In the genomic region with DNA sequence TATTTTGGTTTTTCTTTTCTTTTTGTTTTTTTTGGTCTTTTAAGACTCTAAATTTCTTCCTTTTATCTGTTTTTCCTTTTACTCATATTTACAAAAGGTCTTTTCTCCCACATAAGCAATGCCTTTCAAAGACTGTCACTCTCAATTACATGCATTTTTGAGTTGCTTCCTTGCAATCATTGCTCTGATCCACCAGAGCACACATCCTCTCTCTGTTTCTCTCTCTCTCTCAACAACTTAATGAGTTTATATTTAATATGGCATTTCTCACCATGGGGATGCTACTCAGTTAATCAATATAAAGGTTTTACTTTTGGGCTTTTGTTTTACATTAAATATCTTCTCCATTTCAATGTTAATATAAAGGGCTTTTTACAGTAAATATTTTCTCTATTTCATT, we compare ENCODE assay signal across 24 cellular contexts.
"Had no signal": no experiment of that assay in that cellular context is flagged by ENCODE, and none has a peak within 500 bp of the region (broad histone marks: within the 10 kb centered on the region; RNA-seq: fewer than 3 reads in every experiment).

No MANE protein-coding gene starts in this region.

- H3K79me2 ChIP-seq: parathyroid adenoma had no signal

- H3K27me3 ChIP-seq: dorsolateral prefrontal cortex, heart left ventricle, spleen, tibial artery, upper lobe of left lung, uterus had no signal

- H2AFZ ChIP-seq: neural progenitor cell, parathyroid adenoma had no signal

- FAIRE-seq: frontal cortex had no signal

- DNase-seq: dorsolateral prefrontal cortex; effector CD8-positive, alpha-beta T cell; heart left ventricle; hippocampal formation; kidney glomerular epithelial cell; mammary epithelial cell; mucosa of descending colon; natural killer cell; occipital lobe; spleen; stimulated activated CD4-positive, alpha-beta T cell treated with anti-CD3 and anti-CD28 coated beads, Interleukin-15, amount 100 ng/mL, for 24 hours; stimulated activated CD4-positive, alpha-beta T cell treated with anti-CD3 and anti-CD28 coated beads, Interleukin-1b, Interleukin-23, amount 100 ng/mL, for 48 hours; stimulated activated CD4-positive, alpha-beta T cell treated with anti-CD3 and anti-CD28 coated beads, Interleukin-4, amount 100 ng/mL, for 24 hours; tibial artery; upper lobe of left lung; uterus had no signal

- H3K4me2 ChIP-seq: neural progenitor cell had no signal

- H3K36me3 ChIP-seq: heart left ventricle, neural progenitor cell, prostate gland, spleen, tibial artery, upper lobe of left lung, uterus had no signal

- H3K9ac ChIP-seq: neural progenitor cell, parathyroid adenoma had no signal

- ATAC-seq: heart left ventricle; left lobe of liver; mucosa of descending colon; natural killer cell; sciatic nerve; stimulated activated memory B cell treated with anti-CD40 and anti-IgM and Interleukin-4, amounts not matched to agents 10 μg/mL and 1 μg/mL and 100 μg/mL, for 72 hours had no signal

- H3K9me3 ChIP-seq: heart left ventricle, mucosa of descending colon, prostate gland, spleen, tibial artery, upper lobe of left lung, uterus had no signal

- H3K27ac ChIP-seq: coronary artery, dorsolateral prefrontal cortex, heart left ventricle, neural progenitor cell, parathyroid adenoma, prostate gland, spleen, tibial artery, upper lobe of left lung, uterus had no signal

- H3K4me1 ChIP-seq: heart left ventricle, parathyroid adenoma, prostate gland, tibial artery, upper lobe of left lung, uterus had no signal

- H3K4me3 ChIP-seq: coronary artery, dorsolateral prefrontal cortex, heart left ventricle, mucosa of descending colon, neural progenitor cell, prostate gland, spleen, tibial artery, upper lobe of left lung, uterus had no signal
